In genomic region chr6:104787305-104787704, GRCh38 we compare ENCODE assay signal across 1 cellular context.
A peak's percentile ranks its signal among the peaks of the same experiment; 100 is the strongest.
TF ChIP-seq lines count a peak whose summit lies in the region.

No MANE protein-coding gene starts in this region.

TF ChIP-seq in IMR-90, 13 proteins besides CTCF, POLR2A, EP300 and RAD21:
- TF ChIP-seq MAFK (IDR thresholded peaks at IDR 0.05; ENCODE audit: low read depth, low read length) (peak; percentile 79), RCOR1 (IDR thresholded peaks at IDR 0.05; ENCODE audit: insufficient replicate concordance, low read length) (no peak), MXI1 (IDR thresholded peaks at IDR 0.05; ENCODE audit: borderline replicate concordance, low read depth, low read length) (no peak), NFE2L2 (IDR thresholded peaks at IDR 0.05; ENCODE audit: low read depth, low read length) (no peak), RFX5 (IDR thresholded peaks at IDR 0.05; ENCODE audit: low read depth, low read length) (no peak), USF2 (IDR thresholded peaks at IDR 0.05; ENCODE audit: low read depth, low read length) (no peak)
- TF ChIP-seq, protein P1, sequence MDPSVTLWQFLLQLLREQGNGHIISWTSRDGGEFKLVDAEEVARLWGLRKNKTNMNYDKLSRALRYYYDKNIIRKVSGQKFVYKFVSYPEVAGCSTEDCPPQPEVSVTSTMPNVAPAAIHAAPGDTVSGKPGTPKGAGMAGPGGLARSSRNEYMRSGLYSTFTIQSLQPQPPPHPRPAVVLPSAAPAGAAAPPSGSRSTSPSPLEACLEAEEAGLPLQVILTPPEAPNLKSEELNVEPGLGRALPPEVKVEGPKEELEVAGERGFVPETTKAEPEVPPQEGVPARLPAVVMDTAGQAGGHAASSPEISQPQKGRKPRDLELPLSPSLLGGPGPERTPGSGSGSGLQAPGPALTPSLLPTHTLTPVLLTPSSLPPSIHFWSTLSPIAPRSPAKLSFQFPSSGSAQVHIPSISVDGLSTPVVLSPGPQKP (IDR thresholded peaks at IDR 0.05; ENCODE audit: borderline replicate concordance, low read depth, low read length), result no peak
